In the genomic region with DNA sequence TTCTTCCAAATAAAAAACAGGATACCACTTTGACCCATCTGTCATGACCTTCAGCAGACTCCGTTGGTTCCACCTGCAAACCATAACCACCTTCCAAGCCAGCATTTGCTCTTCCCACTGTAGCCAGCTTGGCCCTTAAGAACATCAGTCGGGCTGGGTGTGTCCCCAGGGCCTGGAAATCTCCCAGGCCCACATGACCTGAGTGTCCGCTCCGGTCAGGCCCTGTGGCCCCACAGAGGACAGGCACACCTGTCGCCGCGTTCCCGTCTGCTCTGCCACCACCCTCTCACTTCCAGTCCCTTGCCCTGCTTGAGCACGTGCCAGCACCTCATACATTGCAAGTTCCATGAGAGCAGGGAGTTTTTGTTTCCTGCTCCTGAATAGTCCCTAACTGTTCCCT, we compare ENCODE assay signal across 19 cellular contexts.
"Had no signal": no experiment of that assay in that cellular context is flagged by ENCODE, and none has a peak within 500 bp of the region (broad histone marks: within the 10 kb centered on the region; RNA-seq: fewer than 3 reads in every experiment).

No MANE protein-coding gene starts in this region.

- H3K9me3 ChIP-seq: esophagus squamous epithelium, upper lobe of right lung had no signal

- H3K4me3 Mint-ChIP-seq: activated T-cell treated with anti-CD3 and anti-CD28 coated beads, Interleukin-2, amount 50 U/mL, for 4 hours; immature natural killer cell; mesothelial cell of epicardium; natural killer cell treated with Interleukin-12 subunit alpha and Interleukin-12 subunit beta and Interleukin-15 and Interleukin-18, amount 100 ng/mL, for 72 hours; stimulated activated effector memory CD8-positive, alpha-beta T cell treated with anti-CD3 and anti-CD28 coated beads, Interleukin-12 subunit alpha, Interleukin-12 subunit beta, amount 100 ng/mL, for 72 hours; WTC11 had no signal

- H3K9me3 Mint-ChIP-seq: activated T-cell treated with anti-CD3 and anti-CD28 coated beads, Interleukin-2, amount 50 U/mL, for 4 hours; immature natural killer cell; mesothelial cell of epicardium; natural killer cell treated with Interleukin-12 subunit alpha and Interleukin-12 subunit beta and Interleukin-15 and Interleukin-18, amount 100 ng/mL, for 72 hours; stimulated activated effector memory CD8-positive, alpha-beta T cell treated with anti-CD3 and anti-CD28 coated beads, Interleukin-12 subunit alpha, Interleukin-12 subunit beta, amount 100 ng/mL, for 72 hours; WTC11 had no signal

- H3K36me3 ChIP-seq: brain microvascular endothelial cell had no signal

- H3K27me3 Mint-ChIP-seq: natural killer cell treated with Interleukin-12 subunit alpha and Interleukin-12 subunit beta and Interleukin-15 and Interleukin-18, amount 100 ng/mL, for 72 hours had no signal

- DNase-seq: activated CD4-positive, alpha-beta T cell treated with anti-CD3 and anti-CD28 coated beads, Interleukin-2, amount 50 U/mL, for 1 hour; activated CD8-positive, alpha-beta memory T cell treated with anti-CD3 and anti-CD28 coated beads, Interleukin-2, amount 50 U/mL, for 4 hours; activated naive CD4-positive, alpha-beta T cell treated with anti-CD3 and anti-CD28 coated beads, Interleukin-2, amount 50 U/mL, for 16 hours; activated T-cell treated with anti-CD3 and anti-CD28 coated beads, Interleukin-2, amount 50 U/mL, for 4 hours; aorta; brain microvascular endothelial cell; effector CD8-positive, alpha-beta T cell; esophagus squamous epithelium; immature natural killer cell; occipital lobe; stimulated activated CD4-positive, alpha-beta T cell treated with anti-CD3 and anti-CD28 coated beads, Interleukin-4, amount 100 ng/mL, for 24 hours; upper lobe of right lung had no signal

- H3K4me1 ChIP-seq: esophagus squamous epithelium, upper lobe of right lung had no signal

- H3K27me3 ChIP-seq: brain microvascular endothelial cell, esophagus squamous epithelium, upper lobe of right lung had no signal

- H3K36me3 Mint-ChIP-seq: natural killer cell treated with Interleukin-12 subunit alpha and Interleukin-12 subunit beta and Interleukin-15 and Interleukin-18, amount 100 ng/mL, for 72 hours; stimulated activated effector memory CD8-positive, alpha-beta T cell treated with anti-CD3 and anti-CD28 coated beads, Interleukin-12 subunit alpha, Interleukin-12 subunit beta, amount 100 ng/mL, for 72 hours had no signal

- ATAC-seq: activated T-cell treated with anti-CD3 and anti-CD28 coated beads, Interleukin-2, amount 50 U/mL, for 4 hours; sciatic nerve; stimulated activated effector memory CD8-positive, alpha-beta T cell treated with anti-CD3 and anti-CD28 coated beads, Interleukin-12 subunit alpha, Interleukin-12 subunit beta, amount 100 ng/mL, for 72 hours; upper lobe of right lung; WTC11 had no signal

- H3K4me1 Mint-ChIP-seq: stimulated activated effector memory CD8-positive, alpha-beta T cell treated with anti-CD3 and anti-CD28 coated beads, Interleukin-12 subunit alpha, Interleukin-12 subunit beta, amount 100 ng/mL, for 72 hours had no signal

- H3K4me3 ChIP-seq: esophagus squamous epithelium, lung, SK-N-MC, upper lobe of right lung had no signal

- H3K27ac Mint-ChIP-seq: immature natural killer cell; mesothelial cell of epicardium; natural killer cell treated with Interleukin-12 subunit alpha and Interleukin-12 subunit beta and Interleukin-15 and Interleukin-18, amount 100 ng/mL, for 72 hours; stimulated activated effector memory CD8-positive, alpha-beta T cell treated with anti-CD3 and anti-CD28 coated beads, Interleukin-12 subunit alpha, Interleukin-12 subunit beta, amount 100 ng/mL, for 72 hours; WTC11 had no signal

- H3K27ac ChIP-seq: brain microvascular endothelial cell, esophagus squamous epithelium, SK-N-MC, upper lobe of right lung had no signal
